In genomic region chr10:1377756-1378397, GRCh38 we compare ENCODE assay signal across 13 cellular contexts.
"Had no signal": no experiment of that assay in that cellular context is flagged by ENCODE, and none has a peak within 500 bp of the region (broad histone marks: within the 10 kb centered on the region; RNA-seq: fewer than 3 reads in every experiment).

No MANE protein-coding gene starts in this region.

- H3K27ac Mint-ChIP-seq: immature natural killer cell; T-helper 1 cell treated with Interleukin-12 subunit alpha and Interleukin-12 subunit beta and Interleukin-4 antibody, amounts not matched to agents 30 μg/mL and 1 μg/mL, for 36 hours; type B pancreatic cell had no signal

- H3K4me3 Mint-ChIP-seq: immature natural killer cell; naive thymus-derived CD8-positive, alpha-beta T cell; T-helper 1 cell treated with Interleukin-12 subunit alpha and Interleukin-12 subunit beta and Interleukin-4 antibody, amounts not matched to agents 30 μg/mL and 1 μg/mL, for 36 hours; type B pancreatic cell; WTC11 had no signal

- ATAC-seq: left cardiac atrium; mucosa of descending colon; naive thymus-derived CD8-positive, alpha-beta T cell; sciatic nerve; WTC11 had no signal

- H3K36me3 Mint-ChIP-seq: immature natural killer cell, type B pancreatic cell, WTC11 had no signal

- H3K4me1 Mint-ChIP-seq: immature natural killer cell had no signal

- DNase-seq: activated CD4-positive, alpha-beta T cell treated with anti-CD3 and anti-CD28 coated beads for 48 hours; hypothalamus; immature natural killer cell; left cardiac atrium; mucosa of descending colon; occipital lobe; stimulated activated CD4-positive, alpha-beta T cell treated with anti-CD3 and anti-CD28 coated beads, Interleukin-2, amount 100 ng/mL, for 24 hours; stimulated activated naive CD4-positive, alpha-beta T cell had no signal

- H3K9me3 Mint-ChIP-seq: type B pancreatic cell had no signal
